Comparison of ENCODE assay signal across 11 cellular contexts in genomic region chr22:37654556-37655251, GRCh38.
"Had no signal": no experiment of that assay in that cellular context is flagged by ENCODE, and none has a peak within 500 bp of the region (broad histone marks: within the 10 kb centered on the region; RNA-seq: fewer than 3 reads in every experiment).

No MANE protein-coding gene starts in this region.

- H3K27ac Mint-ChIP-seq: activated naive CD4-positive, alpha-beta T cell treated with anti-CD3 and anti-CD28 coated beads, Interleukin-2, amount 10 ng/mL, durations not matched to agents 7 days and 5 days; endodermal cell; type B pancreatic cell had no signal

- DNase-seq: activated naive CD4-positive, alpha-beta T cell treated with anti-CD3 and anti-CD28 coated beads, Interleukin-2, amount 10 ng/mL, durations not matched to agents 7 days and 5 days; activated T-cell treated with anti-CD3 and anti-CD28 coated beads, Interleukin-2, amount 50 U/mL, for 1 hour; cortex of kidney; endodermal cell; erythroblast; immature natural killer cell; stimulated activated CD4-positive, alpha-beta T cell treated with anti-CD3 and anti-CD28 coated beads, Interleukin-4, amount 100 ng/mL, for 24 hours; T1000 had no signal

- H3K27me3 ChIP-seq: adrenal gland, ovary had no signal

- H3K9me3 Mint-ChIP-seq: activated naive CD4-positive, alpha-beta T cell treated with anti-CD3 and anti-CD28 coated beads, Interleukin-2, amount 10 ng/mL, durations not matched to agents 7 days and 5 days; endodermal cell; immature natural killer cell; type B pancreatic cell had no signal

- H3K4me3 Mint-ChIP-seq: activated naive CD4-positive, alpha-beta T cell treated with anti-CD3 and anti-CD28 coated beads, Interleukin-2, amount 10 ng/mL, durations not matched to agents 7 days and 5 days; endodermal cell; immature natural killer cell; type B pancreatic cell had no signal

- H3K27me3 Mint-ChIP-seq: activated naive CD4-positive, alpha-beta T cell treated with anti-CD3 and anti-CD28 coated beads, Interleukin-2, amount 10 ng/mL, durations not matched to agents 7 days and 5 days; type B pancreatic cell had no signal

- H3K36me3 ChIP-seq: ovary had no signal

- H3K9me3 ChIP-seq: adrenal gland, ovary had no signal

- H3K4me3 ChIP-seq: adrenal gland, ovary had no signal

- H3K36me3 Mint-ChIP-seq: type B pancreatic cell had no signal

- H3K27ac ChIP-seq: ovary had no signal
